Comparison of ENCODE assay signal across 19 cellular contexts in genomic region chr15:37055481-37055880, GRCh38. TPM values are rescaled to one million over a fixed set of nuclear protein-coding genes. Genes with fewer than 3 reads are reported as not detected.
"Had no signal": no experiment of that assay in that cellular context is flagged by ENCODE, and none has a peak within 500 bp of the region (broad histone marks: within the 10 kb centered on the region; RNA-seq: fewer than 3 reads in every experiment).

No MANE protein-coding gene starts in this region.

- H3K4me3 ChIP-seq: ascending aorta, mucosa of descending colon, ovary, vagina had no signal

- H3K36me3 ChIP-seq: ovary, vagina had no signal

- DNase-seq: activated CD4-positive, alpha-beta memory T cell treated with anti-CD3 and anti-CD28 coated beads for 36 hours; activated CD4-positive, alpha-beta T cell treated with anti-CD3 and anti-CD28 coated beads for 36 hours; activated CD8-positive, alpha-beta memory T cell treated with anti-CD3 and anti-CD28 coated beads, Interleukin-2, amount 10 ng/mL, durations not matched to agents 7 days and 5 days; activated naive CD4-positive, alpha-beta T cell treated with anti-CD3 and anti-CD28 coated beads, Interleukin-2, amount 10 ng/mL, durations not matched to agents 7 days and 5 days; activated T-cell treated with anti-CD3 and anti-CD28 coated beads, Interleukin-2, amount 50 U/mL, for 1 hour; central memory CD4-positive, alpha-beta T cell; cortex of kidney; effector CD8-positive, alpha-beta T cell; head of caudate nucleus; mucosa of descending colon; naive thymus-derived CD8-positive, alpha-beta T cell; ovary; stimulated activated CD4-positive, alpha-beta T cell treated with anti-CD3 and anti-CD28 coated beads, Interleukin-2, amount 100 ng/mL, for 48 hours; T-helper 2 cell had no signal

- H3K9me3 ChIP-seq: ascending aorta, mucosa of descending colon, ovary, vagina had no signal

- ATAC-seq: activated CD4-positive, alpha-beta T cell treated with anti-CD3 and anti-CD28 coated beads for 36 hours; activated CD8-positive, alpha-beta memory T cell treated with anti-CD3 and anti-CD28 coated beads, Interleukin-2, amount 10 ng/mL, durations not matched to agents 7 days and 5 days; left lobe of liver; mucosa of descending colon; naive thymus-derived CD8-positive, alpha-beta T cell; stimulated activated memory B cell treated with anti-CD40 and anti-IgM and Interleukin-4, amounts not matched to agents 10 μg/mL and 1 μg/mL and 100 μg/mL, for 72 hours had no signal

- H3K27me3 ChIP-seq: ascending aorta, ovary, vagina had no signal

- H3K27ac ChIP-seq: ascending aorta, ovary, vagina had no signal

RNA-seq across cellular contexts. Expression of gene MEIS2, which starts 44.9 kb away (rescaled TPM):
- total RNA-seq: activated CD4-positive, alpha-beta memory T cell treated with anti-CD3 and anti-CD28 coated beads for 36 hours; activated CD4-positive, alpha-beta T cell treated with anti-CD3 and anti-CD28 coated beads for 36 hours; activated T-helper 2 cell treated with anti-CD3 and anti-CD28 coated beads, Interferon-gamma antibody, Interleukin-2, Interleukin-4, amounts not matched to agents 10 μg/mL and 5 μg/mL and 100 μg/mL, durations not matched to agents 14 hours and 24 hours and 36 hours; naive thymus-derived CD8-positive, alpha-beta T cell had no signal
- polyA plus RNA-seq: naive thymus-derived CD8-positive, alpha-beta T cell had no signal
